4 cellular contexts compared by ENCODE assay signal in the genomic region with DNA sequence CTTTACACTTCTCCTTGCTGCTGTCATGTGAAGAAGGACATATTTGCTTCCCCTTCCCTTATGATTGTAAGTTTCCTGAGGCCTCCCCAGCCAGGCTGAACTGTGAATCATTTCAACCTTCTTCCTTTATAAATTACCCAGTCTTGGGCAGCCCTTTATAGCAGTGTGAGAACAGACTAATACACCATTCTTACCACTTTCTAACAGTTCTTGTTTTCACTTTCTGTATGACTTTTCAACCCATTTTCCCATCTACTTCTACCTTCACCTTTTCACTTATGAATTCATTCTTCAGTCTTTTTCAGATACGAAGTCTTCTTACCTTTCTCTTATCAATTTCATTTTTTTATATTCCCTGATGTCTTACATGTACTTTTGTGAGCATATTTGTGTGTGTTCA. TPM values are rescaled to one million over a fixed set of nuclear protein-coding genes. Genes with fewer than 3 reads are reported as not detected.
"Had no signal": no experiment of that assay in that cellular context is flagged by ENCODE, and none has a peak within 500 bp of the region (broad histone marks: within the 10 kb centered on the region; RNA-seq: fewer than 3 reads in every experiment).

No MANE protein-coding gene starts in this region.

- ATAC-seq: GM12878 had no signal

- H3K4me3 ChIP-seq: GM12878 had no signal

- DNase-seq: GDM1, GF-D8 had no signal

RNA-seq across cellular contexts. Expression of gene FOXA1, which starts 55.1 kb away (rescaled TPM):
- total RNA-seq: G401 had no signal

RNA-seq across cellular contexts. Expression of gene TTC6, which starts 55.4 kb away (rescaled TPM):
- total RNA-seq: G401, GM12878 had no signal
- polyA plus RNA-seq: GM12878 had no signal
